Comparison of ENCODE assay signal across 2 cellular contexts in the genomic region with DNA sequence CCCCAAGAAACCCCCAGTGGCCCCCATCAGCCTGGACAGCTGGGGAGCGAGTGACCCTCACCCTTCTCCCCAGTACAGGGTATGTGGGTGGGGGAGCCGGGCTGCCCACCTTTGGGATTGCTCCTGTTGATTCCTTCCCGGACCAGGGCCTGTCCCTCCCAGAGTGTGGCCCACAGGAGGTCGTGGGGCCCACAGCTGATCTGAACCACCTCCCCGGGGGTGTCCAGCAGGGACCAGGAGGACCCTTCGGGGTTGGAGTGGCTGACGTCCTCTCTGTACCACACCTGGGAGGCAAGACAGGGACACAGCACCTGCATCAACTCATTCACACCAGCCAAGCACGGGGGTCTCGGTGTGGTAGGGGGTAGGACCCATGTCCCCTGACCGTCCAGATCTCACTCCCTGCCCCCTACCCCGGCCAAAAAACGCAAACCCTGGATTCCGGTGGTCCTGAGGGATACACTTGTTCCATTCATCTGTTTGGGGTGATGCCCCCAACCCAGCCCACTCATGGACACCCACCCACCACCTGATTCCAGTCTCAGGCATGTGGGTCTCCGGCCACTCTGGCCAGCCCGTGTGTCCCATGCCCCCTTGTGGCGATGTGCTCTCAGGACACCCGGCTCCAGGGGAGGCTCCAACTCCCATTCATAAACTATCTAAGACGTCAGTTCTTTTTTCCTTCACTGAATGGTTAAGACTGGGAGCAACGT.
TF ChIP-seq lines count a peak whose summit lies in the region.

No MANE protein-coding gene starts in this region.

TF ChIP-seq in HCT116, 20 proteins besides CTCF, POLR2A, EP300 and RAD21:
- TF ChIP-seq CBX3 (IDR thresholded peaks at IDR 0.05; ENCODE audit: low read depth), result no peak
- TF ChIP-seq YY1 (IDR thresholded peaks at IDR 0.05; ENCODE audit: extremely low read depth, insufficient replicate concordance, low read depth, low read length), result no peak
- no peak for TF ChIP-seq EGR1 (IDR thresholded peaks at IDR 0.05; ENCODE audit: low read depth)
- no peak for TF ChIP-seq SIN3A (IDR thresholded peaks at IDR 0.05; ENCODE audit: low read depth)
- TF ChIP-seq EZH2 (IDR thresholded peaks at IDR 0.05), result no peak
- TF ChIP-seq, protein P1, sequence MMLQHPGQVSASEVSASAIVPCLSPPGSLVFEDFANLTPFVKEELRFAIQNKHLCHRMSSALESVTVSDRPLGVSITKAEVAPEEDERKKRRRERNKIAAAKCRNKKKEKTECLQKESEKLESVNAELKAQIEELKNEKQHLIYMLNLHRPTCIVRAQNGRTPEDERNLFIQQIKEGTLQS (IDR thresholded peaks at IDR 0.05), result no peak
- TF ChIP-seq TCF7L2 (IDR thresholded peaks at IDR 0.05; ENCODE audit: borderline replicate concordance, extremely low read depth, insufficient read depth, insufficient read length), result no peak
- TF ChIP-seq EZH2phosphoT487 (IDR thresholded peaks at IDR 0.05; ENCODE audit: borderline replicate concordance), result no peak
- no peak for TF ChIP-seq FOSL1 (IDR thresholded peaks at IDR 0.05; ENCODE audit: low read depth)
- no peak for TF ChIP-seq SP1 (IDR thresholded peaks at IDR 0.05; ENCODE audit: low read depth)
- TF ChIP-seq POLR2AphosphoS5 (IDR thresholded peaks at IDR 0.05; ENCODE audit: low read depth, low read length), result no peak
- no peak for TF ChIP-seq ZNF274 (IDR thresholded peaks at IDR 0.05; ENCODE audit: low read depth, low read length)
- TF ChIP-seq, protein P2, sequence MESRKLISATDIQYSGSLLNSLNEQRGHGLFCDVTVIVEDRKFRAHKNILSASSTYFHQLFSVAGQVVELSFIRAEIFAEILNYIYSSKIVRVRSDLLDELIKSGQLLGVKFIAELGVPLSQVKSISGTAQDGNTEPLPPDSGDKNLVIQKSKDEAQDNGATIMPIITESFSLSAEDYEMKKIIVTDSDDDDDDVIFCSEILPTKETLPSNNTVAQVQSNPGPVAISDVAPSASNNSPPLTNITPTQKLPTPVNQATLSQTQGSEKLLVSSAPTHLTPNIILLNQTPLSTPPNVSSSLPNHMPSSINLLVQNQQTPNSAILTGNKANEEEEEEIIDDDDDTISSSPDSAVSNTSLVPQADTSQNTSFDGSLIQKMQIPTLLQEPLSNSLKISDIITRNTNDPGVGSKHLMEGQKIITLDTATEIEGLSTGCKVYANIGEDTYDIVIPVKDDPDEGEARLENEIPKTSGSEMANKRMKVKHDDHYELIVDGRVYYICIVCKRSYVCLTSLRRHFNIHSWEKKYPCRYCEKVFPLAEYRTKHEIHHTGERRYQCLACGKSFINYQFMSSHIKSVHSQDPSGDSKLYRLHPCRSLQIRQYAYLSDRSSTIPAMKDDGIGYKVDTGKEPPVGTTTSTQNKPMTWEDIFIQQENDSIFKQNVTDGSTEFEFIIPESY (IDR thresholded peaks at IDR 0.05; ENCODE audit: extremely low read depth, insufficient replicate concordance, low read length), result no peak
- TF ChIP-seq CEBPB (IDR thresholded peaks at IDR 0.05; ENCODE audit: low read depth), result no peak
- no peak for TF ChIP-seq ZFX (IDR thresholded peaks at IDR 0.05)
- TF ChIP-seq SRF (IDR thresholded peaks at IDR 0.05; ENCODE audit: low read depth), result no peak

TF ChIP-seq in endothelial cell of umbilical vein, 7 proteins besides CTCF, POLR2A, EP300 and RAD21:
- no peak for TF ChIP-seq JUN (IDR thresholded peaks at IDR 0.05; ENCODE audit: borderline replicate concordance, insufficient read depth, insufficient read length, low read depth)
- no peak for TF ChIP-seq FOS (IDR thresholded peaks at IDR 0.05; ENCODE audit: borderline replicate concordance, insufficient read depth, low read length)
- TF ChIP-seq EZH2 (IDR thresholded peaks at IDR 0.05; ENCODE audit: borderline replicate concordance, low read depth, low read length, severe bottlenecking), result no peak
- TF ChIP-seq POLR2AphosphoS5 (IDR thresholded peaks at IDR 0.05; ENCODE audit: insufficient read depth, low read depth, low read length), result no peak
- TF ChIP-seq, protein P3, sequence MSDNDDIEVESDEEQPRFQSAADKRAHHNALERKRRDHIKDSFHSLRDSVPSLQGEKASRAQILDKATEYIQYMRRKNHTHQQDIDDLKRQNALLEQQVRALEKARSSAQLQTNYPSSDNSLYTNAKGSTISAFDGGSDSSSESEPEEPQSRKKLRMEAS (IDR thresholded peaks at IDR 0.05; ENCODE audit: insufficient read depth, insufficient read length), result no peak
- TF ChIP-seq MYC (IDR thresholded peaks at IDR 0.05; ENCODE audit: low read depth, low read length), result no peak
- TF ChIP-seq GATA2 (IDR thresholded peaks at IDR 0.05; ENCODE audit: insufficient read depth, insufficient read length, low read depth, low read length), result no peak
TF ChIP-seq in endothelial cell of umbilical vein: peak in this region for 0.
